Comparison of ENCODE assay signal across 9 cellular contexts in genomic region chr22:46592390-46592872, GRCh38. TPM values are rescaled to one million over a fixed set of nuclear protein-coding genes. Genes with fewer than 3 reads are reported as not detected.
DNase-seq lines count a peak whose midpoint lies in the region; ATAC-seq and TF ChIP-seq lines count a peak whose summit lies in the region.
"Had no signal": no experiment of that assay in that cellular context is flagged by ENCODE, and none has a peak within 500 bp of the region (broad histone marks: within the 10 kb centered on the region; RNA-seq: fewer than 3 reads in every experiment).

No MANE protein-coding gene starts in this region.

- TF ChIP-seq CTCF in fibroblast of mammary gland (conservative IDR thresholded peaks at IDR 0.05; ENCODE audit: control insufficient read depth, insufficient read depth, low read depth, low read length), result no peak

- ATAC-seq in HG03135 (IDR thresholded peaks at IDR 0.05; ENCODE audit: unreplicated experiment) (peak; percentile 53), GM18870 (IDR thresholded peaks at IDR 0.05; ENCODE audit: unreplicated experiment) (no peak), HG03442 (IDR thresholded peaks at IDR 0.05; ENCODE audit: unreplicated experiment) (no peak)

- peak; percentile 24 to 25 for DNase-seq in activated CD4-positive, alpha-beta T cell treated with anti-CD3 and anti-CD28 coated beads for 4 hours
- DNase-seq in fibroblast of mammary gland (ENCODE audit: low read depth) (peak; percentile 59), HT-29 (ENCODE audit: low spot score) (no peak)

- peaks cover 16% of the 10 kb centered on the region for H3K4me1 ChIP-seq in skeletal muscle satellite cell (ENCODE audit: control insufficient read depth, insufficient read depth, low read length)

- H3K4me2 ChIP-seq in skeletal muscle satellite cell (ENCODE audit: low read length), result peak overlapping the region; percentile 71
- H3K4me2 ChIP-seq: KMS-11 had no signal

- no peaks in the 10 kb centered on the region for H3K36me3 ChIP-seq in skeletal muscle satellite cell (ENCODE audit: insufficient read depth, low read length)

- no peak overlapping the region for H3K9ac ChIP-seq in skeletal muscle satellite cell (ENCODE audit: low read depth, low read length)
- H3K9ac ChIP-seq: KMS-11 had no signal

- peak overlapping the region; percentile 3; the same call in 1 of the 2 replicates for H3K4me3 ChIP-seq in GM08714 (ENCODE audit: low read length)
- H3K4me3 ChIP-seq in fibroblast of mammary gland (ENCODE audit: control insufficient read depth, low read depth, low read length), result peak overlapping the region; percentile 9
- H3K4me3 ChIP-seq in skeletal muscle satellite cell (ENCODE audit: low read length), result no peak overlapping the region

- H3K27me3 ChIP-seq in skeletal muscle satellite cell (ENCODE audit: control insufficient read depth, insufficient read depth, low read length), result no peaks in the 10 kb centered on the region

- H3K9me3 ChIP-seq in skeletal muscle satellite cell (replicated peaks; ENCODE audit: low read length), result no peaks in the 10 kb centered on the region

RNA-seq across cellular contexts. Expression of gene GRAMD4, which starts 27.8 kb away (rescaled TPM):
- 9.2 and 9.6 TPM in 2 replicates for total RNA-seq in skeletal muscle satellite cell (2012; rRNA removed)
- total RNA-seq in HT-29 (2014; rRNA removed; shearing (Covaris generic)), result 22.5 and 26.7 TPM in 2 replicates

RNA-seq across cellular contexts. Expression of gene CELSR1, which starts 55.0 kb away (rescaled TPM):
- under 0.01 and 0.25 TPM in 2 replicates for total RNA-seq in skeletal muscle satellite cell (2012; rRNA removed)
- total RNA-seq in HT-29 (2014; rRNA removed; shearing (Covaris generic)), result 6.8 and 12.4 TPM in 2 replicates
